ENCODE assay signal across 1 cellular context in the genomic region with DNA sequence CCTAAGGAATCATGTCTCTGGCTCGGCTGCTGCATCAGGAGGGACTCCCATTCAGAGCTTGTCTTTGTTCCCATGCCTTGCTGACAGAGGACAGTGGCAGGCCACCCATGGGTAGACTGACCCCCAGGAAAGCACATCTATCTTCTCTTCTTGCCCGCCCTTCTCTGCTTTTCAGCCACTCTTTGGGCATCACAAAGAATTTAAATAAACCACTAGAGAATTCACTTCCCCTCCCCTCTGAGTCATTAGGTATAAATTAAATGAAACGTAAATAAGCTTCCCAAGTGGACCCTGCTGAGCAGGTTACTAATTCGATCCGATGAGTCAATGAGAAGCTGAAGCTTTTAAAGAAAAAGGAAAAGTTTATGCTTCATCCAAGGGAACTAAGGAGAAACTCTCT.
A peak's percentile ranks its signal among the peaks of the same experiment; 100 is the strongest.
TF ChIP-seq lines count a peak whose summit lies in the region.

No MANE protein-coding gene starts in this region.

TF ChIP-seq in HEK293, 187 proteins besides CTCF, POLR2A, EP300 and RAD21 (continued from another document and continues in another):
- TF ChIP-seq, protein P1, sequence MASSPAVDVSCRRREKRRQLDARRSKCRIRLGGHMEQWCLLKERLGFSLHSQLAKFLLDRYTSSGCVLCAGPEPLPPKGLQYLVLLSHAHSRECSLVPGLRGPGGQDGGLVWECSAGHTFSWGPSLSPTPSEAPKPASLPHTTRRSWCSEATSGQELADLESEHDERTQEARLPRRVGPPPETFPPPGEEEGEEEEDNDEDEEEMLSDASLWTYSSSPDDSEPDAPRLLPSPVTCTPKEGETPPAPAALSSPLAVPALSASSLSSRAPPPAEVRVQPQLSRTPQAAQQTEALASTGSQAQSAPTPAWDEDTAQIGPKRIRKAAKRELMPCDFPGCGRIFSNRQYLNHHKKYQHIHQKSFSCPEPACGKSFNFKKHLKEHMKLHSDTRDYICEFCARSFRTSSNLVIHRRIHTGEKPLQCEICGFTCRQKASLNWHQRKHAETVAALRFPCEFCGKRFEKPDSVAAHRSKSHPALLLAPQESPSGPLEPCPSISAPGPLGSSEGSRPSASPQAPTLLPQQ (tag by site-specific recombination; IDR thresholded peaks at IDR 0.05), result peak; percentile 61; the same call in 1 of the 2 replicates
- TF ChIP-seq ZFHX2 (tag by site-specific recombination; conservative IDR thresholded peaks at IDR 0.05), result no peak
- TF ChIP-seq ZNF510 (tag by site-specific recombination; IDR thresholded peaks at IDR 0.05; ENCODE audit: insufficient replicate concordance), result no peak
- no peak for TF ChIP-seq ZNF169 (tag by site-specific recombination; IDR thresholded peaks at IDR 0.05)
- TF ChIP-seq ZNF366 (tag by site-specific recombination; conservative IDR thresholded peaks at IDR 0.05), result peak; percentile 38
- no peak for TF ChIP-seq ZFP37 (tag by site-specific recombination; IDR thresholded peaks at IDR 0.05)
- no peak for TF ChIP-seq HOXC10 (CRISPR knock-in tag; IDR thresholded peaks at IDR 0.05)
- TF ChIP-seq WT1 (tag by site-specific recombination; IDR thresholded peaks at IDR 0.05), result peak; percentile 47; the same call in 1 of the 2 replicates
- TF ChIP-seq ZNF341 (tag by site-specific recombination; IDR thresholded peaks at IDR 0.05; ENCODE audit: low read depth), result no peak
- TF ChIP-seq ZEB2 (tag by site-specific recombination; IDR thresholded peaks at IDR 0.05), result peak; percentile 52; the same call in 1 of the 2 replicates
- no peak for TF ChIP-seq ZNF670 (tag by site-specific recombination; IDR thresholded peaks at IDR 0.05; ENCODE audit: low read depth)
- TF ChIP-seq, protein P2, sequence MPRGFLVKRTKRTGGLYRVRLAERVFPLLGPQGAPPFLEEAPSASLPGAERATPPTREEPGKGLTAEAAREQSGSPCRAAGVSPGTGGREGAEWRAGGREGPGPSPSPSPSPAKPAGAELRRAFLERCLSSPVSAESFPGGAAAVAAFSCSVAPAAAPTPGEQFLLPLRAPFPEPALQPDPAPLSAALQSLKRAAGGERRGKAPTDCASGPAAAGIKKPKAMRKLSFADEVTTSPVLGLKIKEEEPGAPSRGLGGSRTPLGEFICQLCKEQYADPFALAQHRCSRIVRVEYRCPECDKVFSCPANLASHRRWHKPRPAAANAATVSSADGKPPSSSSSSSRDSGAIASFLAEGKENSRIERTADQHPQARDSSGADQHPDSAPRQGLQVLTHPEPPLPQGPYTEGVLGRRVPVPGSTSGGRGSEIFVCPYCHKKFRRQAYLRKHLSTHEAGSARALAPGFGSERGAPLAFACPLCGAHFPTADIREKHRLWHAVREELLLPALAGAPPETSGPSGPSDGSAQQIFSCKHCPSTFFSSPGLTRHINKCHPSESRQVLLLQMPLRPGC (tag by site-specific recombination; IDR thresholded peaks at IDR 0.05), result peak; percentile 65; the same call in 1 of the 2 replicates
- TF ChIP-seq, protein P3, sequence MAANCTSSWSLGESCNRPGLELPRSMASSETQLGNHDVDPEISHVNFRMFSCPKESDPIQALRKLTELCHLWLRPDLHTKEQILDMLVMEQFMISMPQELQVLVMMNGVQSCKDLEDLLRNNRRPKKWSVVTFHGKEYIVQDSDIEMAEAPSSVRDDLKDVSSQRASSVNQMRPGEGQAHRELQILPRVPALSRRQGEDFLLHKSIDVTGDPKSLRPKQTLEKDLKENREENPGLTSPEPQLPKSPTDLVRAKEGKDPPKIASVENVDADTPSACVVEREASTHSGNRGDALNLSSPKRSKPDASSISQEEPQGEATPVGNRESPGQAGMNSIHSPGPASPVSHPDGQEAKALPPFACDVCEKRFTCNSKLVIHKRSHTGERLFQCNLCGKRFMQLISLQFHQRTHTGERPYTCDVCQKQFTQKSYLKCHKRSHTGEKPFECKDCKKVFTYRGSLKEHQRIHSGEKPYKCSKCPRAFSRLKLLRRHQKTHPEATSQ (tag by site-specific recombination; IDR thresholded peaks at IDR 0.05), result no peak
- TF ChIP-seq, protein P4, sequence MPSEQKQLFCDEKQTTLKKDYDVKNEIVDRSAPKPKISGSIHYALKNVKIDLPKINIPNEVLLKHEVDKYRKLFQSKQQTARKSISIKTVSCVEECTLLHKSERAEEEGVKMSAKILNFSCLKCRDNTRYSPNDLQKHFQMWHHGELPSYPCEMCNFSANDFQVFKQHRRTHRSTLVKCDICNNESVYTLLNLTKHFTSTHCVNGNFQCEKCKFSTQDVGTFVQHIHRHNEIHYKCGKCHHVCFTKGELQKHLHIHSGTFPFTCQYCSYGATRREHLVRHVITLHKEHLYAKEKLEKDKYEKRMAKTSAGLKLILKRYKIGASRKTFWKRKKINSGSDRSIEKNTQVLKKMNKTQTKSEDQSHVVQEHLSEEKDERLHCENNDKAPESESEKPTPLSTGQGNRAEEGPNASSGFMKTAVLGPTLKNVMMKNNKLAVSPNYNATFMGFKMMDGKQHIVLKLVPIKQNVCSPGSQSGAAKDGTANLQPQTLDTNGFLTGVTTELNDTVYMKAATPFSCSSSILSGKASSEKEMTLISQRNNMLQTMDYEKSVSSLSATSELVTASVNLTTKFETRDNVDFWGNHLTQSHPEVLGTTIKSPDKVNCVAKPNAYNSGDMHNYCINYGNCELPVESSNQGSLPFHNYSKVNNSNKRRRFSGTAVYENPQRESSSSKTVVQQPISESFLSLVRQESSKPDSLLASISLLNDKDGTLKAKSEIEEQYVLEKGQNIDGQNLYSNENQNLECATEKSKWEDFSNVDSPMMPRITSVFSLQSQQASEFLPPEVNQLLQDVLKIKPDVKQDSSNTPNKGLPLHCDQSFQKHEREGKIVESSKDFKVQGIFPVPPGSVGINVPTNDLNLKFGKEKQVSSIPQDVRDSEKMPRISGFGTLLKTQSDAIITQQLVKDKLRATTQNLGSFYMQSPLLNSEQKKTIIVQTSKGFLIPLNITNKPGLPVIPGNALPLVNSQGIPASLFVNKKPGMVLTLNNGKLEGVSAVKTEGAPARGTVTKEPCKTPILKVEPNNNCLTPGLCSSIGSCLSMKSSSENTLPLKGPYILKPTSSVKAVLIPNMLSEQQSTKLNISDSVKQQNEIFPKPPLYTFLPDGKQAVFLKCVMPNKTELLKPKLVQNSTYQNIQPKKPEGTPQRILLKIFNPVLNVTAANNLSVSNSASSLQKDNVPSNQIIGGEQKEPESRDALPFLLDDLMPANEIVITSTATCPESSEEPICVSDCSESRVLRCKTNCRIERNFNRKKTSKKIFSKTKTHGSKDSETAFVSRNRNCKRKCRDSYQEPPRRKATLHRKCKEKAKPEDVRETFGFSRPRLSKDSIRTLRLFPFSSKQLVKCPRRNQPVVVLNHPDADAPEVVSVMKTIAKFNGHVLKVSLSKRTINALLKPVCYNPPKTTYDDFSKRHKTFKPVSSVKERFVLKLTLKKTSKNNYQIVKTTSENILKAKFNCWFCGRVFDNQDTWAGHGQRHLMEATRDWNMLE (tag by site-specific recombination; conservative IDR thresholded peaks at IDR 0.05; ENCODE audit: low read depth), result 0 out of 2 replicates have a peak, but pooled peaks have one; percentile 24
- TF ChIP-seq GLIS2 (tag by site-specific recombination; IDR thresholded peaks at IDR 0.05), result peak; percentile 21; the same call in 1 of the 2 replicates
- TF ChIP-seq, protein P5, sequence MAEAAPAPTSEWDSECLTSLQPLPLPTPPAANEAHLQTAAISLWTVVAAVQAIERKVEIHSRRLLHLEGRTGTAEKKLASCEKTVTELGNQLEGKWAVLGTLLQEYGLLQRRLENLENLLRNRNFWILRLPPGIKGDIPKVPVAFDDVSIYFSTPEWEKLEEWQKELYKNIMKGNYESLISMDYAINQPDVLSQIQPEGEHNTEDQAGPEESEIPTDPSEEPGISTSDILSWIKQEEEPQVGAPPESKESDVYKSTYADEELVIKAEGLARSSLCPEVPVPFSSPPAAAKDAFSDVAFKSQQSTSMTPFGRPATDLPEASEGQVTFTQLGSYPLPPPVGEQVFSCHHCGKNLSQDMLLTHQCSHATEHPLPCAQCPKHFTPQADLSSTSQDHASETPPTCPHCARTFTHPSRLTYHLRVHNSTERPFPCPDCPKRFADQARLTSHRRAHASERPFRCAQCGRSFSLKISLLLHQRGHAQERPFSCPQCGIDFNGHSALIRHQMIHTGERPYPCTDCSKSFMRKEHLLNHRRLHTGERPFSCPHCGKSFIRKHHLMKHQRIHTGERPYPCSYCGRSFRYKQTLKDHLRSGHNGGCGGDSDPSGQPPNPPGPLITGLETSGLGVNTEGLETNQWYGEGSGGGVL (tag by site-specific recombination; IDR thresholded peaks at IDR 0.05), result peak; percentile 59
- TF ChIP-seq ZNF514 (tag by site-specific recombination; IDR thresholded peaks at IDR 0.05), result no peak
- no peak for TF ChIP-seq TRIM28 (IDR thresholded peaks at IDR 0.05; ENCODE audit: borderline replicate concordance, low read length)
- TF ChIP-seq, protein P6, sequence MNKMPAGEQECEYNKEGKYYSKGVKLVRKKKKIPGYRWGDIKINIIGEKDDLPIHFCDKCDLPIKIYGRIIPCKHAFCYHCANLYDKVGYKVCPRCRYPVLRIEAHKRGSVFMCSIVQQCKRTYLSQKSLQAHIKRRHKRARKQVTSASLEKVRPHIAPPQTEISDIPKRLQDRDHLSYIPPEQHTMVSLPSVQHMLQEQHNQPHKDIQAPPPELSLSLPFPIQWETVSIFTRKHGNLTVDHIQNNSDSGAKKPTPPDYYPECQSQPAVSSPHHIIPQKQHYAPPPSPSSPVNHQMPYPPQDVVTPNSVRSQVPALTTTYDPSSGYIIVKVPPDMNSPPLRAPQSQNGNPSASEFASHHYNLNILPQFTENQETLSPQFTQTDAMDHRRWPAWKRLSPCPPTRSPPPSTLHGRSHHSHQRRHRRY (tag by site-specific recombination; IDR thresholded peaks at IDR 0.05), result no peak
- TF ChIP-seq, protein P7, sequence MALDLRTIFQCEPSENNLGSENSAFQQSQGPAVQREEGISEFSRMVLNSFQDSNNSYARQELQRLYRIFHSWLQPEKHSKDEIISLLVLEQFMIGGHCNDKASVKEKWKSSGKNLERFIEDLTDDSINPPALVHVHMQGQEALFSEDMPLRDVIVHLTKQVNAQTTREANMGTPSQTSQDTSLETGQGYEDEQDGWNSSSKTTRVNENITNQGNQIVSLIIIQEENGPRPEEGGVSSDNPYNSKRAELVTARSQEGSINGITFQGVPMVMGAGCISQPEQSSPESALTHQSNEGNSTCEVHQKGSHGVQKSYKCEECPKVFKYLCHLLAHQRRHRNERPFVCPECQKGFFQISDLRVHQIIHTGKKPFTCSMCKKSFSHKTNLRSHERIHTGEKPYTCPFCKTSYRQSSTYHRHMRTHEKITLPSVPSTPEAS (tag by site-specific recombination; IDR thresholded peaks at IDR 0.05), result no peak
- TF ChIP-seq, protein P8, sequence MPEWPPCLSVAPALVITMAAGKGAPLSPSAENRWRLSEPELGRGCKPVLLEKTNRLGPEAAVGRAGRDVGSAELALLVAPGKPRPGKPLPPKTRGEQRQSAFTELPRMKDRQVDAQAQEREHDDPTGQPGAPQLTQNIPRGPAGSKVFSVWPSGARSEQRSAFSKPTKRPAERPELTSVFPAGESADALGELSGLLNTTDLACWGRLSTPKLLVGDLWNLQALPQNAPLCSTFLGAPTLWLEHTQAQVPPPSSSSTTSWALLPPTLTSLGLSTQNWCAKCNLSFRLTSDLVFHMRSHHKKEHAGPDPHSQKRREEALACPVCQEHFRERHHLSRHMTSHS (tag by site-specific recombination; IDR thresholded peaks at IDR 0.05), result no peak
- TF ChIP-seq ZNF549 (tag by site-specific recombination; IDR thresholded peaks at IDR 0.05), result no peak
- TF ChIP-seq, protein P9, sequence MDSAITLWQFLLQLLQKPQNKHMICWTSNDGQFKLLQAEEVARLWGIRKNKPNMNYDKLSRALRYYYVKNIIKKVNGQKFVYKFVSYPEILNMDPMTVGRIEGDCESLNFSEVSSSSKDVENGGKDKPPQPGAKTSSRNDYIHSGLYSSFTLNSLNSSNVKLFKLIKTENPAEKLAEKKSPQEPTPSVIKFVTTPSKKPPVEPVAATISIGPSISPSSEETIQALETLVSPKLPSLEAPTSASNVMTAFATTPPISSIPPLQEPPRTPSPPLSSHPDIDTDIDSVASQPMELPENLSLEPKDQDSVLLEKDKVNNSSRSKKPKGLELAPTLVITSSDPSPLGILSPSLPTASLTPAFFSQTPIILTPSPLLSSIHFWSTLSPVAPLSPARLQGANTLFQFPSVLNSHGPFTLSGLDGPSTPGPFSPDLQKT (IDR thresholded peaks at IDR 0.05; ENCODE audit: borderline replicate concordance, low read depth, low read length), result no peak
- TF ChIP-seq, protein P10, sequence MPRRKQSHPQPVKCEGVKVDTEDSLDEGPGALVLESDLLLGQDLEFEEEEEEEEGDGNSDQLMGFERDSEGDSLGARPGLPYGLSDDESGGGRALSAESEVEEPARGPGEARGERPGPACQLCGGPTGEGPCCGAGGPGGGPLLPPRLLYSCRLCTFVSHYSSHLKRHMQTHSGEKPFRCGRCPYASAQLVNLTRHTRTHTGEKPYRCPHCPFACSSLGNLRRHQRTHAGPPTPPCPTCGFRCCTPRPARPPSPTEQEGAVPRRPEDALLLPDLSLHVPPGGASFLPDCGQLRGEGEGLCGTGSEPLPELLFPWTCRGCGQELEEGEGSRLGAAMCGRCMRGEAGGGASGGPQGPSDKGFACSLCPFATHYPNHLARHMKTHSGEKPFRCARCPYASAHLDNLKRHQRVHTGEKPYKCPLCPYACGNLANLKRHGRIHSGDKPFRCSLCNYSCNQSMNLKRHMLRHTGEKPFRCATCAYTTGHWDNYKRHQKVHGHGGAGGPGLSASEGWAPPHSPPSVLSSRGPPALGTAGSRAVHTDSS (tag by site-specific recombination; IDR thresholded peaks at IDR 0.05), result no peak
- no peak for TF ChIP-seq ZNF660 (tag by site-specific recombination; IDR thresholded peaks at IDR 0.05)
- TF ChIP-seq TCF7L2 (IDR thresholded peaks at IDR 0.05; ENCODE audit: borderline replicate concordance, low read depth, low read length), result no peak
- TF ChIP-seq GLIS1 (tag by site-specific recombination; IDR thresholded peaks at IDR 0.05), result peak; percentile 83
- TF ChIP-seq, protein P11, sequence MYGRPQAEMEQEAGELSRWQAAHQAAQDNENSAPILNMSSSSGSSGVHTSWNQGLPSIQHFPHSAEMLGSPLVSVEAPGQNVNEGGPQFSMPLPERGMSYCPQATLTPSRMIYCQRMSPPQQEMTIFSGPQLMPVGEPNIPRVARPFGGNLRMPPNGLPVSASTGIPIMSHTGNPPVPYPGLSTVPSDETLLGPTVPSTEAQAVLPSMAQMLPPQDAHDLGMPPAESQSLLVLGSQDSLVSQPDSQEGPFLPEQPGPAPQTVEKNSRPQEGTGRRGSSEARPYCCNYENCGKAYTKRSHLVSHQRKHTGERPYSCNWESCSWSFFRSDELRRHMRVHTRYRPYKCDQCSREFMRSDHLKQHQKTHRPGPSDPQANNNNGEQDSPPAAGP (tag by site-specific recombination; IDR thresholded peaks at IDR 0.05), result peak; percentile 50; the same call in 1 of the 2 replicates
- no peak for TF ChIP-seq ZNF561 (tag by site-specific recombination; IDR thresholded peaks at IDR 0.05; ENCODE audit: borderline replicate concordance)
- TF ChIP-seq ZNF121 (tag by site-specific recombination; IDR thresholded peaks at IDR 0.05), result no peak
- no peak for TF ChIP-seq MYNN (tag by site-specific recombination; IDR thresholded peaks at IDR 0.05; ENCODE audit: borderline replicate concordance)
- TF ChIP-seq OVOL3 (tag by site-specific recombination; IDR thresholded peaks at IDR 0.05), result no peak
- no peak for TF ChIP-seq RBAK (tag by site-specific recombination; IDR thresholded peaks at IDR 0.05)
